In the genomic region with DNA sequence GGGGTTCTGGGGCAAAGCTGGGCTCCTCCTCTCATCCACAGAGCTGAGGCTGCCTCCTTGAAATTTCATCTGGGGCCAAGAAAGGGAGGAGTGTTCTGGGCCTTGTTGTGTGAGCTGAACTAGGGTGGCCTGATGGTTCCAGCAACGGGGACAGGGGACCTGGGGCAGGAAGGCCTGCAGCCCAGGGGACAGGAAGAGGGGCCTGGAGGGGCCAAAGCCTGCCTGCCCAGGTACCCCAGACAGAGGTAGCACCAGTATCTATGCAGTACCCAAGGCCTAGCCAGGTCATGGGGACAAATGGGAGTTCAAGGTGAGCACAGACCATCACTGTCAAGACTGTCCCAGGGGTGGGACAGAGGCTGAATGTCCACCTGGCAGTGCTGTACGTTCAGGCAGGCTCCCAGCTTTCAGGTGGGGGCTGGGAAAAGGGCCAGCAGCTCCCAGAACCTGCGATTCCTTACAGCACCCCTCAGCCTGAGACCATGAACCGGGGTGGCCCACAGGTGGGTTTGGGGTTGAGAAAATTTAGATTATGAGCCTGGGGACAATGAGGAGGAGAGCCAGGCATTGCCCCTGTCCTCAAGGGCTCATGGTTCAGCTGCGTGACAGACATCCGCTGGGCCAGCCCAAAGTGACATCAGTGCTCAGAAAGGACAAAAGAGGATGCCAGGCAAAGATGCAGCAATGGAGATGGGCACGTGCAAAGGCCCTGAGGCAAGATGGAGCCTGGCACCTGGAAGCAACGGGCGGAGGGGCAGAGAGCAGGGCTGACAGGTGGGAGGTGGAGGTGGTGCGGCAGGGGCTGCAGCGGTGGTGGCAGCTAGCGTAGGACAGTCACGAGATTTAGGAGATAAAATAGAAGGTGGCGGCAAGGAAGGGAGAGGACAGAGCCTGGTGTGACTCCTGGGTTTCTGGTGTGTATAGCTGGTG, we compare ENCODE assay signal across 13 cellular contexts. TPM values are rescaled to one million over a fixed set of nuclear protein-coding genes. Genes with fewer than 3 reads are reported as not detected.
DNase-seq lines count a peak whose midpoint lies in the region; ATAC-seq lines count a peak whose summit lies in the region.
"Had no signal": no experiment of that assay in that cellular context is flagged by ENCODE, and none has a peak within 500 bp of the region (broad histone marks: within the 10 kb centered on the region; RNA-seq: fewer than 3 reads in every experiment).

No MANE protein-coding gene starts in this region.

- peak overlapping the region; percentile 99 for H3K27ac Mint-ChIP-seq in activated CD8-positive, alpha-beta T cell treated with anti-CD3 and anti-CD28 coated beads, Interleukin-2, amount 10 ng/mL, durations not matched to agents 7 days and 5 days
- H3K27ac Mint-ChIP-seq in memory B cell: peak overlapping the region; percentile 36
- H3K27ac Mint-ChIP-seq: WTC11 had no signal

- CTCF ChIA-PET in activated CD8-positive, alpha-beta T cell treated with anti-CD3 and anti-CD28 coated beads, Interleukin-2, amount 10 ng/mL, durations not matched to agents 7 days and 5 days (lab: Charles Lee): interaction anchor here (0.6 to 13.1 kb wide), 29 partner anchors 9 to 964 kb away, joined by 3 to 159 read pairs (median 4); a partner anchor contains a TSS

- ATAC-seq in activated CD8-positive, alpha-beta T cell treated with anti-CD3 and anti-CD28 coated beads, Interleukin-2, amount 10 ng/mL, durations not matched to agents 7 days and 5 days: no peak
- ATAC-seq in memory B cell (ENCODE audit: low read depth) (no peak), HG03175 (IDR thresholded peaks at IDR 0.05; ENCODE audit: unreplicated experiment) (no peak), GM21717 (IDR thresholded peaks at IDR 0.05; ENCODE audit: unreplicated experiment) (no peak)
- ATAC-seq: foreskin keratinocyte, WTC11 had no signal

- peaks cover 84% of the 10 kb centered on the region for H3K36me3 Mint-ChIP-seq in activated CD8-positive, alpha-beta T cell treated with anti-CD3 and anti-CD28 coated beads, Interleukin-2, amount 10 ng/mL, durations not matched to agents 7 days and 5 days (ENCODE audit: low read depth)
- peaks cover 17% of the 10 kb centered on the region for H3K36me3 Mint-ChIP-seq in memory B cell
- H3K36me3 Mint-ChIP-seq: WTC11 had no signal

- DNase-seq in stimulated activated CD4-positive, alpha-beta T cell treated with anti-CD3 and anti-CD28 coated beads, Interleukin-4, amount 100 ng/mL, for 1 hour: peak; percentile 1
- no peak for DNase-seq in stimulated activated CD4-positive, alpha-beta T cell treated with anti-CD3 and anti-CD28 coated beads, Interleukin-12 subunit alpha, Interleukin-12 subunit beta, amount 100 ng/mL, for 4 hours
- no peak for DNase-seq in activated CD8-positive, alpha-beta T cell treated with anti-CD3 and anti-CD28 coated beads, Interleukin-2, amount 10 ng/mL, durations not matched to agents 7 days and 5 days
- DNase-seq in memory B cell (ENCODE audit: low spot score in 2 of 2) (no peak), cerebellar nuclear complex (lab: John Stamatoyannopoulos, UW) (no peak), SHP77 treated with DMSO at 0.1 percent for 48 hours (lab: John Stamatoyannopoulos, UW) (no peak)
- DNase-seq: C1 segment of cervical spinal cord, NCI-H1105 treated with DMSO at 0.1 percent for 48 hours, NCI-H446 treated with DMSO at 0.1 percent for 48 hours had no signal

- no peaks in the 10 kb centered on the region for H3K9me3 Mint-ChIP-seq in activated CD8-positive, alpha-beta T cell treated with anti-CD3 and anti-CD28 coated beads, Interleukin-2, amount 10 ng/mL, durations not matched to agents 7 days and 5 days (ENCODE audit: insufficient read depth)
- H3K9me3 Mint-ChIP-seq in memory B cell: no peaks in the 10 kb centered on the region
- H3K9me3 Mint-ChIP-seq: WTC11 had no signal

- peak overlapping the region; percentile 63 for H3K4me3 Mint-ChIP-seq in activated CD8-positive, alpha-beta T cell treated with anti-CD3 and anti-CD28 coated beads, Interleukin-2, amount 10 ng/mL, durations not matched to agents 7 days and 5 days
- H3K4me3 Mint-ChIP-seq in memory B cell: no peak overlapping the region
- H3K4me3 Mint-ChIP-seq: WTC11 had no signal

- H3K27me3 Mint-ChIP-seq in activated CD8-positive, alpha-beta T cell treated with anti-CD3 and anti-CD28 coated beads, Interleukin-2, amount 10 ng/mL, durations not matched to agents 7 days and 5 days (ENCODE audit: low read depth): no peaks in the 10 kb centered on the region
- no peaks in the 10 kb centered on the region for H3K27me3 Mint-ChIP-seq in memory B cell

- POLR2A ChIA-PET in activated CD8-positive, alpha-beta T cell treated with anti-CD3 and anti-CD28 coated beads, Interleukin-2, amount 10 ng/mL, durations not matched to agents 7 days and 5 days (lab: Charles Lee): interaction anchor here (0.6 to 3.3 kb wide), 6 partner anchors 10 to 88 kb away, joined by 3 to 40 read pairs (median 4); a partner anchor contains a TSS

- H3K4me1 Mint-ChIP-seq in activated CD8-positive, alpha-beta T cell treated with anti-CD3 and anti-CD28 coated beads, Interleukin-2, amount 10 ng/mL, durations not matched to agents 7 days and 5 days (ENCODE audit: low read depth): peaks cover 90% of the 10 kb centered on the region
- H3K4me1 Mint-ChIP-seq in memory B cell: peaks cover 17% of the 10 kb centered on the region
- H3K4me1 Mint-ChIP-seq: WTC11 had no signal

RNA-seq across cellular contexts. Expression of a gene that starts 28.0 kb away (rescaled TPM):
- 100 to 1,000 TPM; 208 to 212 TPM for total RNA-seq in activated CD8-positive, alpha-beta T cell treated with anti-CD3 and anti-CD28 coated beads, Interleukin-2, amount 10 ng/mL, durations not matched to agents 7 days and 5 days

RNA-seq across cellular contexts. Expression of a gene that starts 48.0 kb away (rescaled TPM):
- total RNA-seq in activated CD8-positive, alpha-beta T cell treated with anti-CD3 and anti-CD28 coated beads, Interleukin-2, amount 10 ng/mL, durations not matched to agents 7 days and 5 days: 10 to 100 TPM; 17.4 to 18.4 TPM
